15 cellular contexts compared by ENCODE assay signal in genomic region chr9:124698265-124698664, GRCh38.
DNase-seq lines count a peak whose midpoint lies in the region; ATAC-seq and TF ChIP-seq lines count a peak whose summit lies in the region.
"Had no signal": no experiment of that assay in that cellular context is flagged by ENCODE, and none has a peak within 500 bp of the region (broad histone marks: within the 10 kb centered on the region; RNA-seq: fewer than 3 reads in every experiment).

No MANE protein-coding gene starts in this region.

- H3K27ac ChIP-seq in foreskin keratinocyte: peak overlapping the region; percentile 80
- H3K27ac ChIP-seq: SJCRH30 had no signal

- DNase-seq in HFFc6 (peak; percentile 51), adipocyte (ENCODE audit: low read depth) (peak; percentile 49), foreskin keratinocyte (peak; percentile 85 to 93), renal cortical epithelial cell (ENCODE audit: low read depth) (peak; percentile 65)
- DNase-seq in activated CD4-positive, alpha-beta memory T cell treated with anti-CD3 and anti-CD28 coated beads for 36 hours: no peak
- no peak for DNase-seq in activated naive CD4-positive, alpha-beta T cell (lab: John Stamatoyannopoulos, UW)
- no peak for DNase-seq in activated T-cell treated with anti-CD3 and anti-CD28 coated beads, Interleukin-2, amount 50 U/mL, for 1 hour
- DNase-seq: activated CD8-positive, alpha-beta memory T cell treated with anti-CD3 and anti-CD28 coated beads, Interleukin-2, amount 10 ng/mL, durations not matched to agents 7 days and 5 days; GOT3; MM.1S; NCI-H2107; right cardiac atrium; stimulated activated naive CD4-positive, alpha-beta T cell treated with Interleukin-2 at 50 U/mL for 16 hours had no signal

- intact Hi-C loops in activated CD4-positive, alpha-beta memory T cell treated with anti-CD3 and anti-CD28 coated beads for 36 hours (cut with micrococcal nuclease): no loop called here

- H3K27me3 ChIP-seq in adipocyte (replicated peaks; ENCODE audit: control insufficient read depth, insufficient read depth, low read length): no peaks in the 10 kb centered on the region
- no peaks in the 10 kb centered on the region for H3K27me3 ChIP-seq in foreskin keratinocyte
- H3K27me3 ChIP-seq: SJCRH30 had no signal

- H3K9me3 ChIP-seq in adipocyte (ENCODE audit: control insufficient read depth, low read length): no peaks in the 10 kb centered on the region
- H3K9me3 ChIP-seq: SJCRH30 had no signal

- peak overlapping the region; percentile 95 for H3K27ac Mint-ChIP-seq in HFFc6
- no peak overlapping the region for H3K27ac Mint-ChIP-seq in activated CD4-positive, alpha-beta memory T cell treated with anti-CD3 and anti-CD28 coated beads for 36 hours
- H3K27ac Mint-ChIP-seq: activated CD8-positive, alpha-beta memory T cell treated with anti-CD3 and anti-CD28 coated beads, Interleukin-2, amount 10 ng/mL, durations not matched to agents 7 days and 5 days; activated naive CD4-positive, alpha-beta T cell treated with anti-CD3 and anti-CD28 coated beads, Interleukin-2, amount 50 U/mL, for 24 hours had no signal

- H3K4me3 Mint-ChIP-seq in HFFc6: peak overlapping the region; percentile 77
- no peak overlapping the region for H3K4me3 Mint-ChIP-seq in activated CD4-positive, alpha-beta memory T cell treated with anti-CD3 and anti-CD28 coated beads for 36 hours
- H3K4me3 Mint-ChIP-seq: activated CD8-positive, alpha-beta memory T cell treated with anti-CD3 and anti-CD28 coated beads, Interleukin-2, amount 10 ng/mL, durations not matched to agents 7 days and 5 days; activated naive CD4-positive, alpha-beta T cell treated with anti-CD3 and anti-CD28 coated beads, Interleukin-2, amount 50 U/mL, for 24 hours had no signal

- H3K4me1 Mint-ChIP-seq in HFFc6 (ENCODE audit: low read depth): peaks cover 64% of the 10 kb centered on the region
- no peaks in the 10 kb centered on the region for H3K4me1 Mint-ChIP-seq in activated CD4-positive, alpha-beta memory T cell treated with anti-CD3 and anti-CD28 coated beads for 36 hours (ENCODE audit: low read depth)
- H3K4me1 Mint-ChIP-seq: activated CD8-positive, alpha-beta memory T cell treated with anti-CD3 and anti-CD28 coated beads, Interleukin-2, amount 10 ng/mL, durations not matched to agents 7 days and 5 days had no signal

- no peaks in the 10 kb centered on the region; the same call in 1 of the 2 replicates for H3K27me3 Mint-ChIP-seq in HFFc6 (ENCODE audit: insufficient read depth)
- no peaks in the 10 kb centered on the region for H3K27me3 Mint-ChIP-seq in activated CD4-positive, alpha-beta memory T cell treated with anti-CD3 and anti-CD28 coated beads for 36 hours
- H3K27me3 Mint-ChIP-seq: activated naive CD4-positive, alpha-beta T cell treated with anti-CD3 and anti-CD28 coated beads, Interleukin-2, amount 50 U/mL, for 24 hours had no signal

- H3K4me1 ChIP-seq in adipocyte (ENCODE audit: control insufficient read depth, insufficient read depth, low read length) (peaks cover 28% of the 10 kb centered on the region), foreskin keratinocyte (peaks cover 42% of the 10 kb centered on the region)

- peaks cover 29% of the 10 kb centered on the region for H3K36me3 Mint-ChIP-seq in HFFc6 (ENCODE audit: low read depth)
- no peaks in the 10 kb centered on the region for H3K36me3 Mint-ChIP-seq in activated CD4-positive, alpha-beta memory T cell treated with anti-CD3 and anti-CD28 coated beads for 36 hours
- H3K36me3 Mint-ChIP-seq: activated CD8-positive, alpha-beta memory T cell treated with anti-CD3 and anti-CD28 coated beads, Interleukin-2, amount 10 ng/mL, durations not matched to agents 7 days and 5 days; activated naive CD4-positive, alpha-beta T cell treated with anti-CD3 and anti-CD28 coated beads, Interleukin-2, amount 50 U/mL, for 24 hours had no signal

- POLR2A ChIA-PET in activated CD4-positive, alpha-beta memory T cell treated with anti-CD3 and anti-CD28 coated beads for 36 hours (lab: Charles Lee): no interaction called here

- peaks cover 4% of the 10 kb centered on the region; the same call in 1 of the 2 replicates for H3K9me3 Mint-ChIP-seq in HFFc6
- no peaks in the 10 kb centered on the region for H3K9me3 Mint-ChIP-seq in activated CD4-positive, alpha-beta memory T cell treated with anti-CD3 and anti-CD28 coated beads for 36 hours
- H3K9me3 Mint-ChIP-seq: activated naive CD4-positive, alpha-beta T cell treated with anti-CD3 and anti-CD28 coated beads, Interleukin-2, amount 50 U/mL, for 24 hours had no signal

- H3K4me3 ChIP-seq in adipocyte (ENCODE audit: low read length): no peak overlapping the region
- H3K4me3 ChIP-seq: SJCRH30 had no signal

- H3K9ac ChIP-seq in adipocyte (ENCODE audit: low read length): no peak overlapping the region

- CTCF ChIA-PET in activated CD4-positive, alpha-beta memory T cell treated with anti-CD3 and anti-CD28 coated beads for 36 hours (lab: Charles Lee): interaction anchor here (1.2 kb wide), 1 partner anchor 81 kb away, joined by 4 read pairs; no protein-coding TSS in a partner anchor

- no peaks in the 10 kb centered on the region for H3K36me3 ChIP-seq in adipocyte (ENCODE audit: control insufficient read depth, insufficient read depth, low read length, severe bottlenecking)

- TF ChIP-seq CTCF in HFFc6 (IDR thresholded peaks at IDR 0.05) (no peak), foreskin keratinocyte (conservative IDR thresholded peaks at IDR 0.05) (no peak)

- peak; percentile 75 for ATAC-seq in foreskin keratinocyte
- ATAC-seq: activated CD8-positive, alpha-beta memory T cell treated with anti-CD3 and anti-CD28 coated beads, Interleukin-2, amount 10 ng/mL, durations not matched to agents 7 days and 5 days; right cardiac atrium had no signal

Comparison
In these comparisons a context has a peak if more than half of its experiments do, and no peak if none do; other contexts are left out.
1. DNase-seq: peak in HFFc6 (single experiment), adipocyte (single experiment), foreskin keratinocyte (2 of 2) and renal cortical epithelial cell (single experiment); none in activated CD4-positive, alpha-beta memory T cell treated with anti-CD3 and anti-CD28 coated beads for 36 hours (single experiment), activated naive CD4-positive, alpha-beta T cell (0 of 4) and activated T-cell treated with anti-CD3 and anti-CD28 coated beads, Interleukin-2, amount 50 U/mL, for 1 hour (single experiment).